Comparison of ENCODE assay signal across 1 cellular context in genomic region chr6:168925671-168926070, GRCh38.
TF ChIP-seq lines count a peak whose summit lies in the region.

No MANE protein-coding gene starts in this region.

TF ChIP-seq in H1, 55 proteins besides CTCF, POLR2A, EP300 and RAD21:
- no peak for TF ChIP-seq GTF2F1 (IDR thresholded peaks at IDR 0.05; ENCODE audit: borderline replicate concordance, low read depth, low read length)
- TF ChIP-seq KDM1A (IDR thresholded peaks at IDR 0.05; ENCODE audit: borderline replicate concordance, low read length), result no peak
- no peak for TF ChIP-seq SIRT6 (IDR thresholded peaks at IDR 0.05; ENCODE audit: low read length)
- no peak for TF ChIP-seq RNF2 (IDR thresholded peaks at IDR 0.05; ENCODE audit: borderline replicate concordance, low read depth, low read length, missing control alignments, poor library complexity, severe bottlenecking)
- TF ChIP-seq SP2 (IDR thresholded peaks at IDR 0.05; ENCODE audit: low read length), result no peak
- TF ChIP-seq CHD2 (IDR thresholded peaks at IDR 0.05; ENCODE audit: low read length), result no peak
